ENCODE assay signal across 17 cellular contexts in the genomic region with DNA sequence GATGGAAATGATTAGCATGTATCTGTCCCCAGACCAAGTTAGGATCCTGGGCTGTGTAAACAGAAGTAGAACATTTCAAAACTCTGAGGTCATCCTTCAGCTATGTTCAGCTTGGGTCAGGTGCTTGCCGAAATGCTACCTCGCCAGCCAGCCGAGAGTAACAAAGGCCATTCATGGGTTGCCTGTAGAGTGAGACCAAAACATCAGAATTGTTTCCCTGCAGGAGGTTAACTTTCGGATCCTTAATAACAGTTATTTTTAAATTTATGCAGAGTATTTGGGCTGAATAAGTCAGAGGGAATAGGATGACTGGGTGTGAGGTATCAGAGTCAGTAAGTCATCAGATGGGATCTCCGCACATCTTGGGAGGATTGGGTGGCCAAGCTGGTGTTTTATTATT. TPM values are rescaled to one million over a fixed set of nuclear protein-coding genes. Genes with fewer than 3 reads are reported as not detected.
DNase-seq lines count a peak whose midpoint lies in the region; ATAC-seq and TF ChIP-seq lines count a peak whose summit lies in the region.
"Had no signal": no experiment of that assay in that cellular context is flagged by ENCODE, and none has a peak within 500 bp of the region (broad histone marks: within the 10 kb centered on the region; RNA-seq: fewer than 3 reads in every experiment).

No MANE protein-coding gene starts in this region.

- H3K36me3 Mint-ChIP-seq in chondrocyte (ENCODE audit: low read depth) = peaks cover 14% of the 10 kb centered on the region
- H3K36me3 Mint-ChIP-seq in glutamatergic neuron (ENCODE audit: unreplicated experiment) = peaks cover 4% of the 10 kb centered on the region

- H3K4me1 ChIP-seq in HUES48 (ENCODE audit: control insufficient read depth, insufficient read depth, low read length) (peaks cover 46% of the 10 kb centered on the region), uterus (no peaks in the 10 kb centered on the region)
- H3K4me1 ChIP-seq: colonic mucosa, prostate gland had no signal

- intact Hi-C loops in uterus (cut with DNase I; ENCODE audit: low total_unique reads) = loop anchor here (5.0 kb wide), 1 partner anchor 54 kb away; no protein-coding TSS in a partner anchor

- H3K27ac ChIP-seq in HUES48 (ENCODE audit: low read depth, low read length) (peak overlapping the region; percentile 95), uterus (no peak overlapping the region)
- H3K27ac ChIP-seq: colonic mucosa, prostate gland had no signal

- no peak for TF ChIP-seq CTCF in chondrocyte (IDR thresholded peaks at IDR 0.05)
- TF ChIP-seq CTCF in glutamatergic neuron (IDR thresholded peaks at IDR 0.05; ENCODE audit: partially characterized antibody, unreplicated experiment) = no peak
- no peak for TF ChIP-seq CTCF in uterus (IDR thresholded peaks at IDR 0.05)

- peak; percentile 21 for DNase-seq in AG08395 (ENCODE audit: low spot score)
- no peak for DNase-seq in chondrocyte (ENCODE audit: low spot score)
- peak; percentile 78 for DNase-seq in left lobe of liver (ENCODE audit: low spot score)
- no peak for DNase-seq in GOT3 (lab: John Stamatoyannopoulos, UW)
- DNase-seq in glutamatergic neuron = no peak
- no peak for DNase-seq in uterus
- DNase-seq: activated CD4-positive, alpha-beta T cell treated with anti-CD3 and anti-CD28 coated beads, Interleukin-2, amount 50 U/mL, for 1 hour; activated naive CD4-positive, alpha-beta T cell treated with anti-CD3 and anti-CD28 coated beads for 36 hours; colonic mucosa; DND-41; foreskin melanocyte; mucosa of descending colon; NCI-H1417 treated with DMSO at 0.1 percent for 48 hours; T-cell had no signal

- H3K9me3 ChIP-seq in HUES48 (ENCODE audit: control insufficient read depth, insufficient read depth, low read length) (no peaks in the 10 kb centered on the region), uterus (no peaks in the 10 kb centered on the region)
- H3K9me3 ChIP-seq: colonic mucosa, mucosa of descending colon, prostate gland had no signal

- H3K9me3 Mint-ChIP-seq in chondrocyte (ENCODE audit: low read depth) (no peaks in the 10 kb centered on the region), glutamatergic neuron (ENCODE audit: unreplicated experiment) (peaks cover 2% of the 10 kb centered on the region)
- H3K9me3 Mint-ChIP-seq: activated naive CD4-positive, alpha-beta T cell treated with anti-CD3 and anti-CD28 coated beads for 36 hours; T-cell had no signal

- no peak for TF ChIP-seq POLR2A in uterus (IDR thresholded peaks at IDR 0.05)

- peaks cover 48% of the 10 kb centered on the region for H3K4me1 Mint-ChIP-seq in chondrocyte (ENCODE audit: low read depth)
- H3K4me1 Mint-ChIP-seq in glutamatergic neuron (ENCODE audit: low read depth, unreplicated experiment) = peaks cover 8% of the 10 kb centered on the region

- H3K27me3 ChIP-seq in HUES48 (ENCODE audit: control insufficient read depth, insufficient read depth, low read length) (peaks cover 64% of the 10 kb centered on the region), uterus (no peaks in the 10 kb centered on the region)
- H3K27me3 ChIP-seq: colonic mucosa had no signal

- ATAC-seq in left lobe of liver (peak; percentile 80), HG02884 (IDR thresholded peaks at IDR 0.05; ENCODE audit: unreplicated experiment) (no peak)
- ATAC-seq: mucosa of descending colon, T-cell had no signal

- 0 out of 2 replicates have a peak overlapping the region, but pooled peaks have one; percentile 1 for H3K9ac ChIP-seq in HUES48 (ENCODE audit: low read depth, low read length)

- H3K27ac Mint-ChIP-seq in chondrocyte (ENCODE audit: unreplicated experiment) = peak overlapping the region; percentile 81
- H3K27ac Mint-ChIP-seq in glutamatergic neuron (ENCODE audit: unreplicated experiment) = no peak overlapping the region
- H3K27ac Mint-ChIP-seq: activated naive CD4-positive, alpha-beta T cell treated with anti-CD3 and anti-CD28 coated beads for 36 hours; T-cell had no signal

- H3K4me3 Mint-ChIP-seq in chondrocyte (ENCODE audit: unreplicated experiment) (no peak overlapping the region), glutamatergic neuron (ENCODE audit: unreplicated experiment) (no peak overlapping the region)
- H3K4me3 Mint-ChIP-seq: activated naive CD4-positive, alpha-beta T cell treated with anti-CD3 and anti-CD28 coated beads for 36 hours; T-cell had no signal

- no peaks in the 10 kb centered on the region for H3K36me3 ChIP-seq in HUES48 (ENCODE audit: control insufficient read depth, insufficient read depth, low read length)
- no peaks in the 10 kb centered on the region for H3K36me3 ChIP-seq in uterus
- H3K36me3 ChIP-seq: colonic mucosa, prostate gland had no signal

- H3K4me3 ChIP-seq in HUES48 (ENCODE audit: low read depth, low read length) (peak overlapping the region; percentile 22), uterus (no peak overlapping the region)
- H3K4me3 ChIP-seq: colonic mucosa, mucosa of descending colon, prostate gland had no signal

- no peaks in the 10 kb centered on the region for H3K27me3 Mint-ChIP-seq in chondrocyte (ENCODE audit: low read depth)
- H3K27me3 Mint-ChIP-seq in glutamatergic neuron (ENCODE audit: unreplicated experiment) = peaks cover 6% of the 10 kb centered on the region
- H3K27me3 Mint-ChIP-seq: T-cell had no signal

RNA-seq across cellular contexts. Expression of gene SMYD2, which starts 35.6 kb away (rescaled TPM):
- total RNA-seq in chondrocyte = 35.5 to 50.3 TPM (median 45.4 TPM) in 3 replicates
- 20.6 TPM for total RNA-seq in left lobe of liver
- total RNA-seq in glutamatergic neuron (ENCODE audit: unreplicated experiment) = 26.0 TPM
- 10 to 100 TPM in 3 of 4 donors, 1 to 10 TPM in 1; 6.8 to 41.3 (median 19.2) TPM for total RNA-seq in uterus

Comparison
In these comparisons a context has a peak if more than half of its experiments do, and no peak if none do; other contexts are left out.
1. DNase-seq: peak in AG08395 (single experiment) and left lobe of liver (single experiment); none in chondrocyte (single experiment), GOT3 (single experiment), glutamatergic neuron (single experiment) and uterus (0 of 2).